ENCODE assay signal across 12 cellular contexts in the genomic region with DNA sequence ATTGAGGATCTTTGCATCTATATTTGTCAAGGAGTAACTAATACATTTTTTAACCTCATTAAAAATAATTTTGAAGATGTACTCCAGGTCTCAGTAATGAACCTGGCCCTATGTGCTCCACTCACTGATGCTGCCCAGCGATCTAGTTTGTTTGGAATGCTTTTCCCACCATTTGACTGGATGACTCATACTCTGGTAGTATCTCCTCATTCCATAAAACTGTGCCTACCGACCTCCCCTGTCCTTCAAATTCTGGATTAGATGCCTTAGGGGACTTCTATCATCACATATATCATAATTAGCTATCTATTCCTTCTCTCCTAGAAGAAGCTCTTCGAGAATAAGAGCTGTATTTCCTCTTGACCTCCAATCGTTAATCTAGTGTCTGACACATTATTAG.
DNase-seq lines count a peak whose midpoint lies in the region; ATAC-seq and TF ChIP-seq lines count a peak whose summit lies in the region.
"Had no signal": no experiment of that assay in that cellular context is flagged by ENCODE, and none has a peak within 500 bp of the region (broad histone marks: within the 10 kb centered on the region; RNA-seq: fewer than 3 reads in every experiment).

No MANE protein-coding gene starts in this region.

- no peak for TF ChIP-seq RAD21 in SK-N-SH (IDR thresholded peaks at IDR 0.05; ENCODE audit: low read length)

- no peak overlapping the region for H3K4me2 ChIP-seq in SK-N-SH
- H3K4me2 ChIP-seq: BLaER1 had no signal

- peak overlapping the region; percentile 29; the same call in 1 of the 2 replicates for H2AFZ ChIP-seq in SK-N-SH (ENCODE audit: low read depth)

- no peak for TF ChIP-seq EP300 in SK-N-SH (IDR thresholded peaks at IDR 0.05; ENCODE audit: borderline replicate concordance in 1 of 2, low read depth in 1 of 2, low read length in 1 of 2)

- peaks cover 57% of the 10 kb centered on the region for H3K4me1 Mint-ChIP-seq in stimulated activated naive CD8-positive, alpha-beta T cell treated with anti-CD3 and anti-CD28 coated beads, Interleukin-15, Interleukin-2, amounts not matched to agents 100 ng/mL and 50 ng/mL, for 24 hours (ENCODE audit: low read depth)
- peaks cover 65% of the 10 kb centered on the region for H3K4me1 Mint-ChIP-seq in stimulated activated naive CD8-positive, alpha-beta T cell treated with anti-CD3 and anti-CD28 coated beads, Interleukin-15, amount 100 ng/mL, for 72 hours

- H3K4me3 ChIP-seq in SK-N-SH (ENCODE audit: low read depth in 2 of 2, low read length in 1 of 2) (no peak overlapping the region), fibroblast of villous mesenchyme (ENCODE audit: low read depth, low read length) (no peak overlapping the region)
- H3K4me3 ChIP-seq: BLaER1, psoas muscle, thyroid gland had no signal

- peaks cover 10% of the 10 kb centered on the region; the same call in 1 of the 2 replicates for H3K9me3 ChIP-seq in SK-N-SH
- H3K9me3 ChIP-seq: psoas muscle, thyroid gland had no signal

- H3K27me3 ChIP-seq in SK-N-SH (ENCODE audit: insufficient read depth): no peaks in the 10 kb centered on the region
- H3K27me3 ChIP-seq: BLaER1, thyroid gland had no signal

- no peak overlapping the region for H3K9ac ChIP-seq in SK-N-SH
- H3K9ac ChIP-seq: BLaER1 had no signal

- peaks cover 14% of the 10 kb centered on the region for H3K36me3 Mint-ChIP-seq in stimulated activated naive CD8-positive, alpha-beta T cell treated with anti-CD3 and anti-CD28 coated beads, Interleukin-15, Interleukin-2, amounts not matched to agents 100 ng/mL and 50 ng/mL, for 24 hours (ENCODE audit: low read depth)

- H3K4me3 Mint-ChIP-seq in stimulated activated naive CD8-positive, alpha-beta T cell treated with anti-CD3 and anti-CD28 coated beads, Interleukin-15, Interleukin-2, amounts not matched to agents 100 ng/mL and 50 ng/mL, for 24 hours: no peak overlapping the region
- peak overlapping the region in 1 of 2 donors; percentile 74 for H3K4me3 Mint-ChIP-seq in stimulated activated naive CD8-positive, alpha-beta T cell treated with anti-CD3 and anti-CD28 coated beads, Interleukin-15, amount 100 ng/mL, for 72 hours
- H3K4me3 Mint-ChIP-seq: activated CD8-positive, alpha-beta T cell treated with anti-CD3 and anti-CD28 coated beads for 36 hours had no signal

- no peaks in the 10 kb centered on the region for H3K27me3 Mint-ChIP-seq in stimulated activated naive CD8-positive, alpha-beta T cell treated with anti-CD3 and anti-CD28 coated beads, Interleukin-15, Interleukin-2, amounts not matched to agents 100 ng/mL and 50 ng/mL, for 24 hours
- H3K27me3 Mint-ChIP-seq in stimulated activated naive CD8-positive, alpha-beta T cell treated with anti-CD3 and anti-CD28 coated beads, Interleukin-15, amount 100 ng/mL, for 72 hours: no peaks in the 10 kb centered on the region
- H3K27me3 Mint-ChIP-seq: activated CD8-positive, alpha-beta T cell treated with anti-CD3 and anti-CD28 coated beads for 36 hours had no signal

- DNase-seq in stimulated activated naive CD8-positive, alpha-beta T cell treated with anti-CD3 and anti-CD28 coated beads, Interleukin-15, amount 100 ng/mL, for 72 hours: no peak
- DNase-seq in SK-N-SH (peak; percentile 36), fibroblast of villous mesenchyme (ENCODE audit: low read depth) (peak; percentile 68), NCI-H1436 treated with DMSO at 0.1 percent for 48 hours (lab: John Stamatoyannopoulos, UW) (no peak), NCI-H446 treated with DMSO at 0.1 percent for 48 hours (lab: John Stamatoyannopoulos, UW) (no peak)
- no peak for DNase-seq in stimulated activated CD4-positive, alpha-beta T cell treated with anti-CD3 and anti-CD28 coated beads, Interleukin-2, amount 100 ng/mL, for 24 hours
- DNase-seq: activated CD8-positive, alpha-beta T cell treated with anti-CD3 and anti-CD28 coated beads for 36 hours; psoas muscle; thyroid gland had no signal

- no peaks in the 10 kb centered on the region for H3F3A ChIP-seq in SK-N-SH (replicated peaks; ENCODE audit: insufficient read depth)

- no peak for TF ChIP-seq CTCF in SK-N-SH (IDR thresholded peaks at IDR 0.05)
- TF ChIP-seq CTCF in fibroblast of villous mesenchyme (IDR thresholded peaks at IDR 0.05; ENCODE audit: insufficient read depth, low read depth, low read length): no peak

- POLR2A ChIA-PET in SK-N-SH (lab: Yijun Ruan, JAX): no interaction called here

- H3K4me1 ChIP-seq in SK-N-SH (ENCODE audit: control insufficient read depth in 1 of 2, insufficient read depth in 2 of 2, low read depth in 1 of 2, low read length in 1 of 2): peaks cover 0 to 2% of the 10 kb centered on the region in 2 experiments; a peak in 3 of 4 replicates
- H3K4me1 ChIP-seq: BLaER1, psoas muscle, thyroid gland had no signal

- CTCF ChIA-PET in SK-N-SH (lab: Yijun Ruan, JAX): no interaction called here

- no peaks in the 10 kb centered on the region for H3K9me2 ChIP-seq in SK-N-SH

- H3K9me3 Mint-ChIP-seq in stimulated activated naive CD8-positive, alpha-beta T cell treated with anti-CD3 and anti-CD28 coated beads, Interleukin-15, Interleukin-2, amounts not matched to agents 100 ng/mL and 50 ng/mL, for 24 hours: peaks cover 12% of the 10 kb centered on the region
- H3K9me3 Mint-ChIP-seq in stimulated activated naive CD8-positive, alpha-beta T cell treated with anti-CD3 and anti-CD28 coated beads, Interleukin-15, amount 100 ng/mL, for 72 hours: peaks cover 13 to 17% of the 10 kb centered on the region in 2 donors

- peaks cover 2% of the 10 kb centered on the region; the same call in 1 of the 2 replicates for H3K79me2 ChIP-seq in SK-N-SH (ENCODE audit: insufficient read depth)

- ATAC-seq in stimulated activated naive CD8-positive, alpha-beta T cell treated with anti-CD3 and anti-CD28 coated beads, Interleukin-15, amount 100 ng/mL, for 72 hours: no peak
- ATAC-seq in HG03175 (IDR thresholded peaks at IDR 0.05; ENCODE audit: unreplicated experiment): no peak

- H3K27ac Mint-ChIP-seq in stimulated activated naive CD8-positive, alpha-beta T cell treated with anti-CD3 and anti-CD28 coated beads, Interleukin-15, Interleukin-2, amounts not matched to agents 100 ng/mL and 50 ng/mL, for 24 hours: peak overlapping the region; percentile 67
- peak overlapping the region in 1 of 2 donors; percentile 91 for H3K27ac Mint-ChIP-seq in stimulated activated naive CD8-positive, alpha-beta T cell treated with anti-CD3 and anti-CD28 coated beads, Interleukin-15, amount 100 ng/mL, for 72 hours

- H3K27ac ChIP-seq in SK-N-SH (ENCODE audit: low read depth in 2 of 2, low read length in 1 of 2): peak overlapping the region in 1 of 2 experiments; percentile 21; a peak in 1 of 4 replicates
- H3K27ac ChIP-seq: BLaER1, psoas muscle, thyroid gland had no signal

- H3K36me3 ChIP-seq in SK-N-SH (replicated peaks in 1 of 2; ENCODE audit: control insufficient read depth in 1 of 2, insufficient read depth in 2 of 2, low read length in 1 of 2): no peaks in the 10 kb centered on the region
- H3K36me3 ChIP-seq: thyroid gland had no signal

- 24% methylated on average over 4 of the region's 4 CpGs for WGBS in SK-N-SH (ENCODE audit: low lambda C conversion rate)

- no peaks in the 10 kb centered on the region for H4K20me1 ChIP-seq in SK-N-SH (ENCODE audit: insufficient read depth)

TF ChIP-seq in SK-N-SH, 30 proteins besides CTCF, POLR2A, EP300 and RAD21:
- TF ChIP-seq JUND (IDR thresholded peaks at IDR 0.05) (peak; percentile 43; the same call in 1 of the 2 replicates), FOSL2 (IDR thresholded peaks at IDR 0.05; ENCODE audit: borderline replicate concordance, low read depth) (peak; percentile 71), NFIC (IDR thresholded peaks at IDR 0.05; ENCODE audit: borderline replicate concordance) (no peak)
- TF ChIP-seq, protein P1, sequence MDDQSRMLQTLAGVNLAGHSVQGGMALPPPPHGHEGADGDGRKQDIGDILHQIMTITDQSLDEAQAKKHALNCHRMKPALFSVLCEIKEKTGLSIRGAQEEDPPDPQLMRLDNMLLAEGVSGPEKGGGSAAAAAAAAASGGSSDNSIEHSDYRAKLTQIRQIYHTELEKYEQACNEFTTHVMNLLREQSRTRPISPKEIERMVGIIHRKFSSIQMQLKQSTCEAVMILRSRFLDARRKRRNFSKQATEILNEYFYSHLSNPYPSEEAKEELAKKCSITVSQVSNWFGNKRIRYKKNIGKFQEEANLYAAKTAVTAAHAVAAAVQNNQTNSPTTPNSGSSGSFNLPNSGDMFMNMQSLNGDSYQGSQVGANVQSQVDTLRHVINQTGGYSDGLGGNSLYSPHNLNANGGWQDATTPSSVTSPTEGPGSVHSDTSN (IDR thresholded peaks at IDR 0.05): peak; percentile 38; the same call in 1 of the 2 replicates
TF ChIP-seq in SK-N-SH: peak in this region for 3.

Comparison
In these comparisons a context has a peak if more than half of its experiments do, and no peak if none do; other contexts are left out.
1. DNase-seq: peak in SK-N-SH (single experiment) and fibroblast of villous mesenchyme (single experiment); none in stimulated activated naive CD8-positive, alpha-beta T cell treated with anti-CD3 and anti-CD28 coated beads, Interleukin-15, amount 100 ng/mL, for 72 hours (0 of 2), stimulated activated CD4-positive, alpha-beta T cell treated with anti-CD3 and anti-CD28 coated beads, Interleukin-2, amount 100 ng/mL, for 24 hours (0 of 2), NCI-H1436 treated with DMSO at 0.1 percent for 48 hours (single experiment) and NCI-H446 treated with DMSO at 0.1 percent for 48 hours (single experiment).